Comparison of ENCODE assay signal across 1 cellular context in the genomic region with DNA sequence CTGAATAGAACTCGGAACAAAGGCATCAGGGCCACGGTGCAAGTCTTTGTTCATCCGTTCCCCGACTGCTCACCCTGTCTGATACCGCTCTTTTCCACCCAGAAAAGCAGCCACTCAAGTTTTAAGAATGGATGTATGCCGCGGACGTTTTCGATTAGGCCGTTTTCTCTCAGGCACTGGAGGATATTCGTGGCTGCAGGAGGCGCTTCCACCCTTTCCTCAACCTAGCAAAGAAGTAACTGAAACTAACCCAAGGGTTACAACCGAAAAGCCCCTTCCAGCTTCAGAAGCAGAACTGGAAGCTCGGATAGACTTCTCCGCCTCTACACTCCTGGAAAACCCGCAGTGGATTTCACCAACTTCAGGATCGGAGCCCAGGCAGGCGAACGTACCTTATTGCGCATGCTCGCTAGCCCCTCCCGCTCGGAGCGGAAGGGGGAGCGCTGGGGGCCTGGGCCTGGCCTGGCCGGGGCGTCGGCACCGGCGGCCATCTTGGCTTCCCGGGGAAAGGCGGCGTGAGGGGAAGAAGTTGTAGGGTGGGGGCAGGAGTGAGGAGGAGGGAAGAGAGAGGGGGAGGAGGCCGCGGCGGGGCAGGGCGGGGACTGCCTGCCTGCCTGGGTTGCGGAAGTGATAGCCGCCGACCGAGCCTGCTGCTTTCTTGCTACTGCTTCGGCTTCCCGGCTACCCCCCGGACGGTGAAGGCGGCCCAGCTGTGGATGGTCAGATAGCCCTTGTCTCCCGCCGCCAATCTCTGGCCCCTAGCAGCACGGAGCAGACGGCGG.
TF ChIP-seq lines count a peak whose summit lies in the region.

ACTR3 (plus strand) TSS at position 619 of the 782 bp plus-strand sequence. CDS start 191 bp downstream, outside the sequence.

TF ChIP-seq in liver, 16 proteins besides CTCF, POLR2A, EP300 and RAD21 (continued from another document):
- TF ChIP-seq REST (IDR thresholded peaks at IDR 0.05) (peak; percentile 89), GABPA (IDR thresholded peaks at IDR 0.05 in 1 of 2, conservative IDR thresholded peaks at IDR 0.05 in 1 of 2) (peak; percentile 51 to 85), RXRA (IDR thresholded peaks at IDR 0.05) (peak; percentile 62 to 67), MAX (IDR thresholded peaks at IDR 0.05) (peak; percentile 42), HNF4A (conservative IDR thresholded peaks at IDR 0.05) (no peak)
